30 cellular contexts compared by ENCODE assay signal in genomic region chr15:93228546-93228945, GRCh38.
DNase-seq lines count a peak whose midpoint lies in the region; ATAC-seq and TF ChIP-seq lines count a peak whose summit lies in the region.
"Had no signal": no experiment of that assay in that cellular context is flagged by ENCODE, and none has a peak within 500 bp of the region (broad histone marks: within the 10 kb centered on the region; RNA-seq: fewer than 3 reads in every experiment).

No MANE protein-coding gene starts in this region.

- BruUV-seq in Caco-2 (replicated peaks; lab: Mats Ljungman, UMichigan): no TSS peak

- no peak overlapping the region for H3K4me3 Mint-ChIP-seq in Caco-2 (ENCODE audit: unreplicated experiment)
- no peak overlapping the region for H3K4me3 Mint-ChIP-seq in activated T-helper 17 cell treated with anti-CD3 and anti-CD28 coated beads, Interleukin-2, amount 50 U/mL, for 72 hours
- H3K4me3 Mint-ChIP-seq: B cell; CD14-positive monocyte; CD4-positive, alpha-beta memory T cell; CD4-positive, alpha-beta T cell; CD4-positive, CD25-positive, alpha-beta regulatory T cell; CD8-positive, alpha-beta memory T cell; CD8-positive, alpha-beta T cell had no signal

- H2BK5ac ChIP-seq in trophoblast cell (ENCODE audit: low read depth, low read length, poor library complexity): no peak overlapping the region

- CTCF ChIA-PET in Caco-2 (lab: Charles Lee): no interaction called here

- H3K14ac ChIP-seq in trophoblast cell (ENCODE audit: low read length): no peak overlapping the region

- H3K4me2 ChIP-seq in trophoblast cell (ENCODE audit: low read length) (no peak overlapping the region), osteoblast (ENCODE audit: insufficient read depth, low read length) (no peak overlapping the region)
- H3K4me2 ChIP-seq: A549; BLaER1; BLaER1 treated with 17β-estradiol and CSF1 and Interleukin-3, amounts not matched to agents 10 nM and 100 nM had no signal

- H3K9me3 ChIP-seq in Caco-2 (no peaks in the 10 kb centered on the region), trophoblast cell (ENCODE audit: insufficient read depth, low read depth, low read length) (no peaks in the 10 kb centered on the region), osteoblast (ENCODE audit: low read depth, low read length) (no peaks in the 10 kb centered on the region)
- H3K9me3 ChIP-seq: A549, BE2C had no signal

- no CpG with 5 or more reads among the region's 3 CpGs for WGBS in trophoblast cell (ENCODE audit: extremely low coverage, insufficient coverage, insufficient read length)

- H3K36me3 ChIP-seq in Caco-2 (ENCODE audit: control insufficient read depth, insufficient read depth, low read length) (no peaks in the 10 kb centered on the region), trophoblast cell (ENCODE audit: control insufficient read depth in 1 of 2, insufficient read depth in 2 of 2, low read length in 2 of 2) (no peaks in the 10 kb centered on the region), osteoblast (ENCODE audit: insufficient read depth, low read length) (no peaks in the 10 kb centered on the region)
- H3K36me3 ChIP-seq: BE2C; BLaER1; BLaER1 treated with 17β-estradiol and CSF1 and Interleukin-3, amounts not matched to agents 10 nM and 100 nM had no signal

- TF ChIP-seq CTCF in Caco-2 (IDR thresholded peaks at IDR 0.05; ENCODE audit: insufficient read depth in 1 of 2, low read depth in 1 of 2, low read length in 1 of 2, severe bottlenecking in 1 of 2, unreplicated experiment in 1 of 2) (no peak), osteoblast (IDR thresholded peaks at IDR 0.05; ENCODE audit: extremely low read depth, low read depth, low read length) (no peak)

- H2AK5ac ChIP-seq in trophoblast cell (ENCODE audit: low read length): no peak overlapping the region

- H4K20me1 ChIP-seq in osteoblast (ENCODE audit: insufficient read depth, low read length): no peaks in the 10 kb centered on the region
- H4K20me1 ChIP-seq: BLaER1; BLaER1 treated with 17β-estradiol and CSF1 and Interleukin-3, amounts not matched to agents 10 nM and 100 nM had no signal

- H3K23ac ChIP-seq in trophoblast cell (ENCODE audit: low read length): no peak overlapping the region

- H3K4ac ChIP-seq in trophoblast cell (ENCODE audit: low read depth, low read length): no peak overlapping the region

- no peak overlapping the region for H2BK12ac ChIP-seq in trophoblast cell (ENCODE audit: low read length)

- H3K18ac ChIP-seq in trophoblast cell (ENCODE audit: low read length): no peak overlapping the region

- H4K12ac ChIP-seq in trophoblast cell (ENCODE audit: low read depth, low read length): no peak overlapping the region

- H4K8ac ChIP-seq in trophoblast cell (ENCODE audit: low read depth, low read length): no peak overlapping the region

- H3K4me3 ChIP-seq in Caco-2 (ENCODE audit: low read depth, low read length) (no peak overlapping the region), trophoblast cell (ENCODE audit: low read depth, low read length) (no peak overlapping the region), osteoblast (ENCODE audit: insufficient read depth, low read length) (no peak overlapping the region)
- H3K4me3 ChIP-seq: A549; BLaER1; BLaER1 treated with 17β-estradiol and CSF1 and Interleukin-3, amounts not matched to agents 10 nM and 100 nM had no signal

- H3K79me2 ChIP-seq in trophoblast cell (ENCODE audit: control insufficient read depth, insufficient read depth, low read length, poor library complexity) (no peaks in the 10 kb centered on the region), osteoblast (ENCODE audit: insufficient read depth, low read length) (no peaks in the 10 kb centered on the region)

- DNase-seq in Caco-2 (no peak), trophoblast cell (peak; percentile 62 to 90), osteoblast (ENCODE audit: insufficient read length, low spot score, missing footprints) (no peak)
- DNase-seq: 8988T; ACHN; AML-193; BE2C; C1 segment of cervical spinal cord; Calu3; CD4-positive, alpha-beta memory T cell; CD4-positive, alpha-beta T cell; CD4-positive, CD25-positive, alpha-beta regulatory T cell; CD8-positive, alpha-beta memory T cell; CD8-positive, alpha-beta T cell; COR-L47; DMS 273 treated with DMSO at 0.1 percent for 48 hours; DMS153; DMS53; DMS79; DMS79 treated with DMSO at 0.1 percent for 48 hours; DND-41; EL had no signal

- H3K79me1 ChIP-seq in trophoblast cell (ENCODE audit: low read length): no peaks in the 10 kb centered on the region

- no peaks in the 10 kb centered on the region for H3K4me1 ChIP-seq in Caco-2
- H3K4me1 ChIP-seq in trophoblast cell (ENCODE audit: control insufficient read depth in 1 of 2, insufficient read depth in 2 of 2, low read length in 2 of 2): no peaks in the 10 kb centered on the region
- no peaks in the 10 kb centered on the region for H3K4me1 ChIP-seq in osteoblast (ENCODE audit: insufficient read depth, low read length)
- H3K4me1 ChIP-seq: BE2C, BLaER1 had no signal

- peaks cover 2% of the 10 kb centered on the region for H3K27me3 Mint-ChIP-seq in Caco-2 (ENCODE audit: insufficient read depth, unreplicated experiment)
- peaks cover 43% of the 10 kb centered on the region for H3K27me3 Mint-ChIP-seq in activated T-helper 17 cell treated with anti-CD3 and anti-CD28 coated beads, Interleukin-2, amount 50 U/mL, for 72 hours

- H3K9ac ChIP-seq in trophoblast cell (ENCODE audit: low read length): no peak overlapping the region
- H3K9ac ChIP-seq: BLaER1; BLaER1 treated with 17β-estradiol and CSF1 and Interleukin-3, amounts not matched to agents 10 nM and 100 nM had no signal

- H2AFZ ChIP-seq in trophoblast cell (ENCODE audit: insufficient read depth, low read length, poor library complexity): no peak overlapping the region
- H2AFZ ChIP-seq in osteoblast (ENCODE audit: low read length): no peak overlapping the region

- H3K9me3 Mint-ChIP-seq in Caco-2 (ENCODE audit: unreplicated experiment): peaks cover 14% of the 10 kb centered on the region
- no peaks in the 10 kb centered on the region for H3K9me3 Mint-ChIP-seq in activated T-helper 17 cell treated with anti-CD3 and anti-CD28 coated beads, Interleukin-2, amount 50 U/mL, for 72 hours
- H3K9me3 Mint-ChIP-seq: CD4-positive, alpha-beta T cell; CD8-positive, alpha-beta T cell had no signal

- intact Hi-C loops in Caco-2 (cut with micrococcal nuclease; ENCODE audit: unreplicated experiment): no loop called here

- no peak overlapping the region for H2BK120ac ChIP-seq in trophoblast cell (ENCODE audit: insufficient read depth, low read length, poor library complexity)

- no peaks in the 10 kb centered on the region for H3K36me3 Mint-ChIP-seq in Caco-2 (ENCODE audit: insufficient read depth, unreplicated experiment)
- no peaks in the 10 kb centered on the region for H3K36me3 Mint-ChIP-seq in activated T-helper 17 cell treated with anti-CD3 and anti-CD28 coated beads, Interleukin-2, amount 50 U/mL, for 72 hours (ENCODE audit: low read depth)
- H3K36me3 Mint-ChIP-seq: CD4-positive, alpha-beta memory T cell; CD4-positive, CD25-positive, alpha-beta regulatory T cell; CD8-positive, alpha-beta memory T cell; CD8-positive, alpha-beta T cell had no signal

- no peaks in the 10 kb centered on the region for H3K27me3 ChIP-seq in Caco-2 (replicated peaks; ENCODE audit: control insufficient read depth, insufficient read depth, low read length)
- H3K27me3 ChIP-seq in trophoblast cell (ENCODE audit: insufficient read depth, low read length): no peaks in the 10 kb centered on the region
- H3K27me3 ChIP-seq in osteoblast (ENCODE audit: insufficient read depth, low read length): no peaks in the 10 kb centered on the region
- H3K27me3 ChIP-seq: BE2C; BLaER1; BLaER1 treated with 17β-estradiol and CSF1 and Interleukin-3, amounts not matched to agents 10 nM and 100 nM had no signal

- H3K27ac Mint-ChIP-seq in Caco-2 (ENCODE audit: unreplicated experiment): peak overlapping the region; percentile 56
- H3K27ac Mint-ChIP-seq in activated T-helper 17 cell treated with anti-CD3 and anti-CD28 coated beads, Interleukin-2, amount 50 U/mL, for 72 hours: no peak overlapping the region
- H3K27ac Mint-ChIP-seq: B cell; CD4-positive, alpha-beta memory T cell; CD4-positive, alpha-beta T cell; CD4-positive, CD25-positive, alpha-beta regulatory T cell; CD8-positive, alpha-beta memory T cell; CD8-positive, alpha-beta T cell had no signal

- no peak overlapping the region for H3K27ac ChIP-seq in trophoblast cell (ENCODE audit: low read depth, low read length)
- H3K27ac ChIP-seq in osteoblast (ENCODE audit: low read depth, low read length): no peak overlapping the region
- H3K27ac ChIP-seq: 22Rv1; A549; BLaER1; BLaER1 treated with 17β-estradiol and CSF1 and Interleukin-3, amounts not matched to agents 10 nM and 100 nM; C4-2B had no signal

- POLR2A ChIA-PET in Caco-2 (lab: Charles Lee): no interaction called here

- H4K91ac ChIP-seq in trophoblast cell (ENCODE audit: low read depth, low read length): no peak overlapping the region

- ATAC-seq in activated T-helper 17 cell treated with anti-CD3 and anti-CD28 coated beads, Interleukin-2, amount 50 U/mL, for 72 hours (replicated peaks): no peak
- ATAC-seq: A549; CD8-positive, alpha-beta T cell had no signal

- H3K4me1 Mint-ChIP-seq in Caco-2 (ENCODE audit: low read depth, unreplicated experiment): peaks cover 13% of the 10 kb centered on the region
- H3K4me1 Mint-ChIP-seq in activated T-helper 17 cell treated with anti-CD3 and anti-CD28 coated beads, Interleukin-2, amount 50 U/mL, for 72 hours: no peaks in the 10 kb centered on the region
- H3K4me1 Mint-ChIP-seq: B cell; CD4-positive, CD25-positive, alpha-beta regulatory T cell had no signal

Comparison
In these comparisons a context has a peak if more than half of its experiments do, and no peak if none do; other contexts are left out.
1. DNase-seq: peak in trophoblast cell (2 of 2); none in Caco-2 (0 of 2) and osteoblast (single experiment).